ENCODE assay signal across 16 cellular contexts in genomic region chr2:128485761-128486639, GRCh38.
"Had no signal": no experiment of that assay in that cellular context is flagged by ENCODE, and none has a peak within 500 bp of the region (broad histone marks: within the 10 kb centered on the region; RNA-seq: fewer than 3 reads in every experiment).

No MANE protein-coding gene starts in this region.

- DNase-seq: activated CD4-positive, alpha-beta T cell treated with anti-CD3 and anti-CD28 coated beads, Interleukin-2, amount 10 ng/mL, durations not matched to agents 7 days and 5 days; activated gamma-delta T cell; cerebellar nuclear complex; effector memory CD8-positive, alpha-beta T cell; mesenchymal stem cell; natural killer cell; nucleus accumbens; right lobe of liver; stimulated activated CD4-positive, alpha-beta T cell treated with anti-CD3 and anti-CD28 coated beads, Interleukin-4, amount 100 ng/mL, for 24 hours; thyroid gland had no signal

- H3K4me2 ChIP-seq: smooth muscle cell had no signal

- H3K4me3 ChIP-seq: adrenal gland, prostate gland, right lobe of liver, smooth muscle cell, thyroid gland had no signal

- H3K27ac ChIP-seq: adrenal gland, prostate gland, right lobe of liver, thyroid gland had no signal

- H3K9me3 ChIP-seq: adrenal gland, prostate gland, right lobe of liver, thyroid gland had no signal

- H3K4me1 ChIP-seq: adrenal gland, prostate gland, right lobe of liver, thyroid gland had no signal

- ATAC-seq: activated CD4-positive, CD25-positive, alpha-beta regulatory T cell treated with anti-CD3 and anti-CD28 coated beads, Interleukin-2, amount 50 U/mL, for 24 hours; activated naive CD4-positive, alpha-beta T cell treated with anti-CD3 and anti-CD28 coated beads, Interleukin-2, amount 50 U/mL, for 72 hours; effector memory CD8-positive, alpha-beta T cell; natural killer cell; stimulated activated effector memory CD8-positive, alpha-beta T cell treated with anti-CD3 and anti-CD28 coated beads, Interleukin-12 subunit alpha, Interleukin-12 subunit beta, amount 100 ng/mL, for 72 hours had no signal

- H3K27me3 ChIP-seq: adrenal gland, right lobe of liver, thyroid gland had no signal

- H3K36me3 ChIP-seq: adrenal gland, prostate gland, right lobe of liver, thyroid gland had no signal
